29 cellular contexts compared by ENCODE assay signal in genomic region chr10:6915307-6915706, GRCh38.
DNase-seq lines count a peak whose midpoint lies in the region; ATAC-seq and TF ChIP-seq lines count a peak whose summit lies in the region.
"Had no signal": no experiment of that assay in that cellular context is flagged by ENCODE, and none has a peak within 500 bp of the region (broad histone marks: within the 10 kb centered on the region; RNA-seq: fewer than 3 reads in every experiment).

No MANE protein-coding gene starts in this region.

- no peak for ATAC-seq in lung (ENCODE audit: insufficient read depth, low FRiP score)
- ATAC-seq: A549; CD8-positive, alpha-beta T cell had no signal

- H3K36me3 ChIP-seq in HEK293 (ENCODE audit: control insufficient read depth in 2 of 2, insufficient read depth in 1 of 2, low read length in 2 of 2) (no peaks in the 10 kb centered on the region), lung (ENCODE audit: control insufficient read depth in 2 of 2, insufficient read depth in 2 of 2, low read length in 2 of 2) (no peaks in the 10 kb centered on the region), prostate gland (no peaks in the 10 kb centered on the region)
- H3K36me3 ChIP-seq: BE2C; BLaER1; BLaER1 treated with 17β-estradiol and CSF1 and Interleukin-3, amounts not matched to agents 10 nM and 100 nM had no signal

- POLR2A ChIA-PET in HEK293 (lab: Yijun Ruan, JAX), result no interaction called here

- H3K4me3 ChIP-seq in HEK293 (ENCODE audit: low read depth, low read length) (no peak overlapping the region), lung (peak overlapping the region; percentile 9), prostate gland (no peak overlapping the region)
- H3K4me3 ChIP-seq: A549; BLaER1; BLaER1 treated with 17β-estradiol and CSF1 and Interleukin-3, amounts not matched to agents 10 nM and 100 nM had no signal

- TF ChIP-seq CTCF in HEK293 (tag by site-specific recombination; IDR thresholded peaks at IDR 0.05) (no peak), lung (IDR thresholded peaks at IDR 0.05; ENCODE audit: control extremely low read depth, extremely low read depth) (no peak), prostate gland (IDR thresholded peaks at IDR 0.05) (no peak)

- H3K4me1 ChIP-seq in HEK293 (ENCODE audit: control insufficient read depth, insufficient read depth, low read length) (peaks cover 3% of the 10 kb centered on the region; the same call in 1 of the 2 replicates), lung (ENCODE audit: control insufficient read depth in 2 of 2, insufficient read depth in 2 of 2, low read length in 2 of 2) (no peaks in the 10 kb centered on the region), prostate gland (replicated peaks) (no peaks in the 10 kb centered on the region)
- H3K4me1 ChIP-seq: BE2C, Caco-2 had no signal

- DNase-seq in lung (ENCODE audit: low spot score) (no peak), prostate gland (ENCODE audit: low spot score) (no peak)
- DNase-seq in stimulated activated naive CD4-positive, alpha-beta T cell treated with Interleukin-2 at 50 U/mL for 16 hours (lab: John Stamatoyannopoulos, UW), result no peak
- DNase-seq: 8988T; ACHN; AML-193; BE2C; C1 segment of cervical spinal cord; Caco-2; Calu3; CD4-positive, alpha-beta memory T cell; CD4-positive, alpha-beta T cell; CD4-positive, CD25-positive, alpha-beta regulatory T cell; CD8-positive, alpha-beta memory T cell; CD8-positive, alpha-beta T cell; COR-L47; DMS 273 treated with DMSO at 0.1 percent for 48 hours; DMS153; DMS53; DMS79; DMS79 treated with DMSO at 0.1 percent for 48 hours; DND-41; EL had no signal

- H3K27ac ChIP-seq in HEK293 (ENCODE audit: extremely low read depth, low read depth, low read length) (no peak overlapping the region), lung (ENCODE audit: low read depth in 1 of 2, low read length in 1 of 2) (no peak overlapping the region), prostate gland (no peak overlapping the region)
- H3K27ac ChIP-seq: 22Rv1; A549; BLaER1; BLaER1 treated with 17β-estradiol and CSF1 and Interleukin-3, amounts not matched to agents 10 nM and 100 nM; C4-2B had no signal

- CTCF ChIA-PET in HEK293 (lab: Yijun Ruan, JAX), result interaction anchor here (0.9 to 1.1 kb wide), 2 partner anchors 12 to 204 kb away, joined by 3 to 4 read pairs; no protein-coding TSS in a partner anchor

- H3K9me3 ChIP-seq in HEK293 (ENCODE audit: control insufficient read depth, insufficient read depth, low read depth, low read length) (no peaks in the 10 kb centered on the region), lung (ENCODE audit: control insufficient read depth in 2 of 2, insufficient read depth in 1 of 2, low read length in 1 of 2) (no peaks in the 10 kb centered on the region), prostate gland (no peaks in the 10 kb centered on the region)
- H3K9me3 ChIP-seq: A549, BE2C, BLaER1 had no signal

- intact Hi-C loops in prostate gland (cut with DNase I), result loop anchor here (5.0 kb wide), 2 partner anchors 172 to 342 kb away; no protein-coding TSS in a partner anchor

- no peak for TF ChIP-seq POLR2A in prostate gland (IDR thresholded peaks at IDR 0.05)

- H3K27me3 ChIP-seq in lung (ENCODE audit: control insufficient read depth, insufficient read depth) (no peaks in the 10 kb centered on the region), prostate gland (replicated peaks; ENCODE audit: insufficient read depth) (no peaks in the 10 kb centered on the region)
- H3K27me3 ChIP-seq: BLaER1; BLaER1 treated with 17β-estradiol and CSF1 and Interleukin-3, amounts not matched to agents 10 nM and 100 nM had no signal

- 88 to 97% methylated on average over 3 of the region's 3 CpGs for WGBS in lung, 2 donors
- 98% methylated on average over 3 of the region's 3 CpGs for WGBS in prostate gland

TF ChIP-seq in HEK293, 187 proteins besides CTCF, POLR2A, EP300 and RAD21:
- TF ChIP-seq ZNF174 (tag by site-specific recombination; IDR thresholded peaks at IDR 0.05), result no peak
- peak; percentile 95 for TF ChIP-seq ZNF596 (tag by site-specific recombination; IDR thresholded peaks at IDR 0.05)
TF ChIP-seq in HEK293: peak in this region for 1.
